ENCODE assay signal across 1 cellular context in the genomic region with DNA sequence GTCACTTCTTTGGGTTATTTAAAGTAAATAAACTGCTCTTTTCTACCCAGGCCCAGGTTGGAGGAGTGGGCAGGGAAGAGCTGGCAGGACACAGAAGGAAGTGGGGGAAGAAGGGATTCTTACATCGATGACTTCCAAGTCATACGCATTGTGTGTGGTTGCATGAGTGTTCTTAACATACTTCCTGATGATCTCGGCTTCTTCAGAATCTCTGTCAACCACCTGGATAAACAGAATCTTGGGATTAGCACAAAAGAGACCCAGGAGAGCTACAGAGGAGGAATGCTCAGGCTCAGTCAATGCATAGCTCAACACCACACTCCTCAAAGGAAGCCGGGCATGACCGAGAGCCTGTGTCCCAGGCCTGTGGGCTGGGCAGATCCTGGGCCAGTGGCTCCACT.
TF ChIP-seq lines count a peak whose summit lies in the region.

No MANE protein-coding gene starts in this region.

TF ChIP-seq in GM23338, 12 proteins besides CTCF, POLR2A, EP300 and RAD21 (continued from another document):
- TF ChIP-seq, protein P1, sequence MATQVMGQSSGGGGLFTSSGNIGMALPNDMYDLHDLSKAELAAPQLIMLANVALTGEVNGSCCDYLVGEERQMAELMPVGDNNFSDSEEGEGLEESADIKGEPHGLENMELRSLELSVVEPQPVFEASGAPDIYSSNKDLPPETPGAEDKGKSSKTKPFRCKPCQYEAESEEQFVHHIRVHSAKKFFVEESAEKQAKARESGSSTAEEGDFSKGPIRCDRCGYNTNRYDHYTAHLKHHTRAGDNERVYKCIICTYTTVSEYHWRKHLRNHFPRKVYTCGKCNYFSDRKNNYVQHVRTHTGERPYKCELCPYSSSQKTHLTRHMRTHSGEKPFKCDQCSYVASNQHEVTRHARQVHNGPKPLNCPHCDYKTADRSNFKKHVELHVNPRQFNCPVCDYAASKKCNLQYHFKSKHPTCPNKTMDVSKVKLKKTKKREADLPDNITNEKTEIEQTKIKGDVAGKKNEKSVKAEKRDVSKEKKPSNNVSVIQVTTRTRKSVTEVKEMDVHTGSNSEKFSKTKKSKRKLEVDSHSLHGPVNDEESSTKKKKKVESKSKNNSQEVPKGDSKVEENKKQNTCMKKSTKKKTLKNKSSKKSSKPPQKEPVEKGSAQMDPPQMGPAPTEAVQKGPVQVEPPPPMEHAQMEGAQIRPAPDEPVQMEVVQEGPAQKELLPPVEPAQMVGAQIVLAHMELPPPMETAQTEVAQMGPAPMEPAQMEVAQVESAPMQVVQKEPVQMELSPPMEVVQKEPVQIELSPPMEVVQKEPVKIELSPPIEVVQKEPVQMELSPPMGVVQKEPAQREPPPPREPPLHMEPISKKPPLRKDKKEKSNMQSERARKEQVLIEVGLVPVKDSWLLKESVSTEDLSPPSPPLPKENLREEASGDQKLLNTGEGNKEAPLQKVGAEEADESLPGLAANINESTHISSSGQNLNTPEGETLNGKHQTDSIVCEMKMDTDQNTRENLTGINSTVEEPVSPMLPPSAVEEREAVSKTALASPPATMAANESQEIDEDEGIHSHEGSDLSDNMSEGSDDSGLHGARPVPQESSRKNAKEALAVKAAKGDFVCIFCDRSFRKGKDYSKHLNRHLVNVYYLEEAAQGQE (IDR thresholded peaks at IDR 0.05; ENCODE audit: unreplicated experiment) = no peak
- TF ChIP-seq EZH2phosphoT487 (IDR thresholded peaks at IDR 0.05; ENCODE audit: unreplicated experiment) = no peak
